In genomic region chr6:708237-708598, GRCh38 we compare ENCODE assay signal across 25 cellular contexts. TPM values are rescaled to one million over a fixed set of nuclear protein-coding genes. Genes with fewer than 3 reads are reported as not detected.
A peak's percentile ranks its signal among the peaks of the same experiment; 100 is the strongest.
DNase-seq lines count a peak whose midpoint lies in the region; ATAC-seq and TF ChIP-seq lines count a peak whose summit lies in the region.
"Had no signal": no experiment of that assay in that cellular context is flagged by ENCODE, and none has a peak within 500 bp of the region (broad histone marks: within the 10 kb centered on the region; RNA-seq: fewer than 3 reads in every experiment).

No MANE protein-coding gene starts in this region.

- no peaks in the 10 kb centered on the region for H3K27me3 ChIP-seq in SJSA1 (replicated peaks)
- H3K27me3 ChIP-seq: BLaER1 treated with 17β-estradiol and CSF1 and Interleukin-3, amounts not matched to agents 10 nM and 100 nM; MG63 had no signal

- H3K36me3 Mint-ChIP-seq in type B pancreatic cell, result no peaks in the 10 kb centered on the region
- H3K36me3 Mint-ChIP-seq: IgD-negative memory B cell had no signal

- H3K4me3 Mint-ChIP-seq in type B pancreatic cell, result peak overlapping the region; percentile 7

- H3K27me3 Mint-ChIP-seq in type B pancreatic cell, result peaks cover 46% of the 10 kb centered on the region
- H3K27me3 Mint-ChIP-seq: IgD-negative memory B cell had no signal

- peaks cover 14% of the 10 kb centered on the region for H3K4me1 Mint-ChIP-seq in type B pancreatic cell (ENCODE audit: unreplicated experiment)

- DNase-seq in NCI-H2029 (lab: John Stamatoyannopoulos, UW) (peak; percentile 73), SJSA1 (ENCODE audit: low read depth in 1 of 2, low spot score in 2 of 2) (peak in 1 of 2 experiments; percentile 72), fibroblast of peridontal ligament (ENCODE audit: extremely low read depth) (peak; percentile 53), type B pancreatic cell (ENCODE audit: extremely low spot score, unreplicated experiment) (no peak), C1 segment of cervical spinal cord (lab: John Stamatoyannopoulos, UW) (no peak)
- DNase-seq: CD8-positive, alpha-beta memory T cell; DMS53; EL; H7; Kasumi-1; MG63; NCI-H1048; NCI-H1436; NCI-H1930; NCI-H2171 treated with DMSO at 0.1 percent for 48 hours; NCI-H446; NCI-H526 treated with DMSO at 0.1 percent for 48 hours; NK-92 treated with Interleukin-12 subunit alpha and Interleukin-12 subunit beta, amount 100 ng/mL, for 24 hours; Right ventricle myocardium superior; SK-N-SH had no signal

- peak overlapping the region; percentile 96 for H3K27ac ChIP-seq in SJSA1
- H3K27ac ChIP-seq: BLaER1 treated with 17β-estradiol and CSF1 and Interleukin-3, amounts not matched to agents 10 nM and 100 nM had no signal

- H3K4me1 ChIP-seq in SJSA1 (replicated peaks), result peaks cover 80% of the 10 kb centered on the region

- ATAC-seq in GM18502 (IDR thresholded peaks at IDR 0.05; ENCODE audit: poor library complexity, unreplicated experiment), result no peak
- ATAC-seq in GM21360 (IDR thresholded peaks at IDR 0.05; ENCODE audit: unreplicated experiment), result no peak
- ATAC-seq: GM12878 had no signal

- TF ChIP-seq CTCF in type B pancreatic cell (conservative IDR thresholded peaks at IDR 0.05), result no peak

- peak overlapping the region; percentile 37 for H3K4me3 ChIP-seq in SJSA1
- H3K4me3 ChIP-seq: BLaER1 treated with 17β-estradiol and CSF1 and Interleukin-3, amounts not matched to agents 10 nM and 100 nM; GM12878; MG63 had no signal

- H3K27ac Mint-ChIP-seq in type B pancreatic cell, result no peak overlapping the region
- H3K27ac Mint-ChIP-seq: IgD-negative memory B cell had no signal

- H3K36me3 ChIP-seq in SJSA1, result no peaks in the 10 kb centered on the region
- H3K36me3 ChIP-seq: BLaER1 treated with 17β-estradiol and CSF1 and Interleukin-3, amounts not matched to agents 10 nM and 100 nM; MG63 had no signal

- no peaks in the 10 kb centered on the region for H3K9me3 ChIP-seq in SJSA1 (replicated peaks)
- H3K9me3 ChIP-seq: BLaER1 treated with 17β-estradiol and CSF1 and Interleukin-3, amounts not matched to agents 10 nM and 100 nM; MG63; SK-N-SH had no signal

- no peaks in the 10 kb centered on the region for H3K9me3 Mint-ChIP-seq in type B pancreatic cell
- H3K9me3 Mint-ChIP-seq: CD8-positive, alpha-beta memory T cell; IgD-negative memory B cell had no signal

RNA-seq across cellular contexts. Expression of gene EXOC2, which starts 15.3 kb away (rescaled TPM):
- total RNA-seq in SJSA1 (2014; rRNA removed; shearing (Covaris generic)), result 60.8 and 86.5 TPM in 2 replicates
- total RNA-seq in type B pancreatic cell (ENCODE audit: low replicate concordance), result 21.6 and 22.9 TPM in 2 replicates

RNA-seq across cellular contexts. Expression of gene HUS1B, which starts 51.3 kb away (rescaled TPM):
- total RNA-seq in SJSA1 (2014; rRNA removed; shearing (Covaris generic)), result 3.3 TPM in 1 of 2 replicates, not detected in the other
- 0.41 and 0.93 TPM in 2 replicates for total RNA-seq in type B pancreatic cell (ENCODE audit: low replicate concordance)
- total RNA-seq: Right ventricle myocardium superior had no signal

Comparison
In these comparisons a context has a peak if more than half of its experiments do, and no peak if none do; other contexts are left out.
1. DNase-seq: peak in NCI-H2029 (single experiment) and fibroblast of peridontal ligament (single experiment); none in type B pancreatic cell (single experiment) and C1 segment of cervical spinal cord (0 of 14).